Comparison of ENCODE assay signal across 12 cellular contexts in the genomic region with DNA sequence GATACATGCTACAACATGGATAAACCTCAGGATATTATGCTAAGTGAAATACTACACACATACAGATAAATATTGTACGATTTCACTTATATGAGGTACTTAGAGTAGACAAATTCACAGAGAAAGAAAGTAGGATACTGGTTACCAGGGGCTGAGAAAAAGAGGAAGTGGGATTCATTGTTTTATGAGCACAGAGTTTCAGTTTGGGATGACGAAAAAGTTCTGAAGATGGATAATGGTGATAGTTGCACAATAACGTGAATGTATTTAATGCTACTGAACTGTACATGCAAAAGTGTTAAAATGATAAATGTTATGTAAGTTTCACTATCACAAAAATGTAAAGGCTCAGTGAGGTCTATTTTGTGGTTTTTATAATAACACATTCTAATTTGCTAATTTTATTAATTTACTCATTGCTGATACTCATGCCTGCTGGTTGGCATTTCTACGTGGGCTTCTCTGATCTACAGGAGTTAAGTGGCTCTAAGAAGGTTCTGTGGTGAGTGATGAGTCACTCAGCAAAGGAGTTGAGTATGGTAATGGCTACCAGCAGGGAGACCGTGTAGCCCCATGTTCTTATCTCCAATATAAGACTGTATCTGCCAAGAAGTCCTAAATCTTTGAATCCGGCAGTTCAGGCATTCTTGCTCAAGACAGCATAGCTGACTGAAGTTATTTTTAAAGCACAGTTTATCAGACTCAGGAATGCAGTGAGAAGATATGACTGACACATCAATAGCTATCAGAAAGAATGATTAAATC.
DNase-seq lines count a peak whose midpoint lies in the region; ATAC-seq lines count a peak whose summit lies in the region.
"Had no signal": no experiment of that assay in that cellular context is flagged by ENCODE, and none has a peak within 500 bp of the region (broad histone marks: within the 10 kb centered on the region; RNA-seq: fewer than 3 reads in every experiment).

No MANE protein-coding gene starts in this region.

- peak; percentile 80 for ATAC-seq in HG03342 (IDR thresholded peaks at IDR 0.05; ENCODE audit: unreplicated experiment)
- ATAC-seq: activated T-cell treated with anti-CD3 and anti-CD28 coated beads, Interleukin-2, amount 50 U/mL, for 72 hours had no signal

- DNase-seq in GF-D8 (lab: John Stamatoyannopoulos, UW) (peak; percentile 23), SIG-M5 treated with dmso at 0.1 percent for 504 hours (lab: John Stamatoyannopoulos, UW; ENCODE audit: unreplicated experiment) (peak; percentile 98), kidney glomerular epithelial cell (lab: John Stamatoyannopoulos, UW) (peak; percentile 51), NCI-H1694 treated with DMSO at 0.1 percent for 48 hours (lab: John Stamatoyannopoulos, UW) (no peak), 8988T (no peak), glomerular visceral epithelial cell (ENCODE audit: extremely low spot score) (no peak)
- no peak for DNase-seq in activated CD4-positive, alpha-beta T cell treated with anti-CD3 and anti-CD28 coated beads for 4 hours
- DNase-seq: activated T-cell treated with anti-CD3 and anti-CD28 coated beads, Interleukin-2, amount 50 U/mL, for 72 hours; HCEC 1CT; hypothalamus; mammary epithelial cell had no signal

Comparison
In these comparisons a context has a peak if more than half of its experiments do, and no peak if none do; other contexts are left out.
1. DNase-seq: peak in GF-D8 (single experiment), SIG-M5 treated with dmso at 0.1 percent for 504 hours (single experiment) and kidney glomerular epithelial cell (single experiment); none in NCI-H1694 treated with DMSO at 0.1 percent for 48 hours (single experiment), 8988T (single experiment), activated CD4-positive, alpha-beta T cell treated with anti-CD3 and anti-CD28 coated beads for 4 hours (0 of 2) and glomerular visceral epithelial cell (single experiment).